ENCODE assay signal across 10 cellular contexts in genomic region chr18:74062037-74062436, GRCh38.
"Had no signal": no experiment of that assay in that cellular context is flagged by ENCODE, and none has a peak within 500 bp of the region (broad histone marks: within the 10 kb centered on the region; RNA-seq: fewer than 3 reads in every experiment).

No MANE protein-coding gene starts in this region.

- H3K9me3 ChIP-seq: HAP-1 had no signal

- H3K36me3 ChIP-seq: HAP-1 had no signal

- H3K27ac Mint-ChIP-seq: HFFc6 had no signal

- H2AFZ ChIP-seq: GM23248 had no signal

- H3K9ac ChIP-seq: GM23248 had no signal

- H3K27ac ChIP-seq: GM23248, HL-60 had no signal

- DNase-seq: GM23248, GOT3, H7, HFFc6, IMR-90, KG1 had no signal

- FAIRE-seq: K562 had no signal

- ATAC-seq: HCT116, K562 had no signal

- H3K4me3 ChIP-seq: GM23248, HAP-1, K562 had no signal

- H3K4me3 Mint-ChIP-seq: HFFc6 had no signal

- H3K4me1 ChIP-seq: HAP-1 had no signal
